12 cellular contexts compared by ENCODE assay signal in the genomic region with DNA sequence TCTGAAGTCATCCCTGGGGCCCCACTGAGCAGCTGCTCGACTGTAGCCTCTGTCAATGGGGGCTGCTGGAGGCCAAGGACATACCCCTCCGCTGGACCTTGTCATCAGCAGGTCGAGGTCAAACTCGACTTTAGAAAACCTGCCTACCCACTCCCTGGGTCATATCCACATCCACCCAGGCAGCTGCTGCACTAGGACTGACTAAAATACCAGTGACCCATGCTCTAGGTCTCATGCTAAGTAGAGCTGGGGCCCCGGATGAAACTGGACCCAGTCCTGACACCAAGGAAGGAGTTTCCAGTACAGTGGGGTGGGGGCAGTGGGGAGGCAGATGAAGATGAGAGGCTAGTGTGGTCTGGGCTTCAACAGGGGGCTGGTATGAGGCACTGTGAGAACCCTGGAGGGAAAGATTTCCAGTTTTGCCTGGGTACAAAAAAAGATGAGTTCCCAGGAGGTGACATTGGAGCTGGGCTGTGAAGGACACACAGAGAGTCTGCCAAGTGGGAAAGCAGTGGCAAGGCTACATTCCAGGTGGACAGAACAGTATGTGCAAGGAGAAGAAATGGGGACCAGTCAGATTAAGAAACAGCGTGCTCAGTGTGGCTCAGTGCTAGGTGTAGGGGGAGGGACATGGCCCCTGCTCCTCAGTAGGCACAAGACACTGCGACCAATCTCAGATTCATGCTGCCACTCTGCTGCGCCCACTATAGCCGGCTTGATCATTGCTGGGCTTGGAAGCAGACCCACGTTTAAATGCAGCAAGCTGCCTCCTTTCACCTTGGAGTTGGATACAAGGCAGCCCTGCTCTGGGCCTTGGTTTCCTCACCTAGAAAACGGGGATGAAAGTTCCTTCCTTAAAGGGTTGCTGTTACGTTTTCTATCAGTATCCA. TPM values are rescaled to one million over a fixed set of nuclear protein-coding genes. Genes with fewer than 3 reads are reported as not detected.
DNase-seq lines count a peak whose midpoint lies in the region; ATAC-seq and TF ChIP-seq lines count a peak whose summit lies in the region.
"Had no signal": no experiment of that assay in that cellular context is flagged by ENCODE, and none has a peak within 500 bp of the region (broad histone marks: within the 10 kb centered on the region; RNA-seq: fewer than 3 reads in every experiment).

No MANE protein-coding gene starts in this region.

- H3K4me1 Mint-ChIP-seq in activated naive CD4-positive, alpha-beta T cell treated with anti-CD3 and anti-CD28 coated beads, Interleukin-2, amount 50 U/mL, for 24 hours, result peaks cover 96% of the 10 kb centered on the region
- peaks cover 62% of the 10 kb centered on the region for H3K4me1 Mint-ChIP-seq in type B pancreatic cell (ENCODE audit: unreplicated experiment)

- no peak overlapping the region for H3K4me3 Mint-ChIP-seq in activated naive CD4-positive, alpha-beta T cell treated with anti-CD3 and anti-CD28 coated beads, Interleukin-2, amount 50 U/mL, for 24 hours
- H3K4me3 Mint-ChIP-seq in type B pancreatic cell, result peak overlapping the region; percentile 52

- H3K27ac Mint-ChIP-seq in activated naive CD4-positive, alpha-beta T cell treated with anti-CD3 and anti-CD28 coated beads, Interleukin-2, amount 50 U/mL, for 24 hours, result peak overlapping the region; percentile 41
- H3K27ac Mint-ChIP-seq in type B pancreatic cell, result peak overlapping the region; percentile 98

- no peak for TF ChIP-seq POLR2A in body of pancreas (IDR thresholded peaks at IDR 0.05)

- no peaks in the 10 kb centered on the region for H3K27me3 Mint-ChIP-seq in activated naive CD4-positive, alpha-beta T cell treated with anti-CD3 and anti-CD28 coated beads, Interleukin-2, amount 50 U/mL, for 24 hours
- no peaks in the 10 kb centered on the region for H3K27me3 Mint-ChIP-seq in type B pancreatic cell

- no peak overlapping the region for H3K4me3 ChIP-seq in body of pancreas
- H3K4me3 ChIP-seq: GM23248, lung had no signal

- no peaks in the 10 kb centered on the region for H3K9me3 Mint-ChIP-seq in activated naive CD4-positive, alpha-beta T cell treated with anti-CD3 and anti-CD28 coated beads, Interleukin-2, amount 50 U/mL, for 24 hours
- H3K9me3 Mint-ChIP-seq in type B pancreatic cell, result no peaks in the 10 kb centered on the region

- H3K9me3 ChIP-seq in body of pancreas, result no peaks in the 10 kb centered on the region

- peaks cover 71% of the 10 kb centered on the region for H3K4me1 ChIP-seq in body of pancreas

- ATAC-seq in body of pancreas, result no peak
- no peak for ATAC-seq in left lobe of liver
- no peak for ATAC-seq in GM21381 (IDR thresholded peaks at IDR 0.05; ENCODE audit: unreplicated experiment)
- ATAC-seq: esophagus mucosa had no signal

- TF ChIP-seq CTCF in body of pancreas (IDR thresholded peaks at IDR 0.05), result no peak
- TF ChIP-seq CTCF in type B pancreatic cell (conservative IDR thresholded peaks at IDR 0.05), result no peak

- no peaks in the 10 kb centered on the region for H3K36me3 ChIP-seq in body of pancreas (replicated peaks in 1 of 2; ENCODE audit: insufficient read depth in 1 of 2, low read depth in 2 of 2)

- WGBS in body of pancreas, 2 donors, result 66% methylated on average over 8 to 12 of the region's 12 CpGs

- DNase-seq in activated naive CD4-positive, alpha-beta T cell treated with anti-CD3 and anti-CD28 coated beads, Interleukin-2, amount 50 U/mL, for 16 hours, result no peak
- DNase-seq in body of pancreas (no peak), myocyte (ENCODE audit: low read depth) (peak; percentile 71), type B pancreatic cell (ENCODE audit: extremely low spot score, unreplicated experiment) (no peak), left lobe of liver (ENCODE audit: low spot score) (no peak), DMS 273 treated with DMSO at 0.1 percent for 48 hours (lab: John Stamatoyannopoulos, UW) (no peak)
- DNase-seq: GM23248, NCI-H2107 had no signal

- H3K27me3 ChIP-seq in body of pancreas, result no peaks in the 10 kb centered on the region

- intact Hi-C loops in body of pancreas (cut with DNase I), result no loop called here

- H3K27ac ChIP-seq in body of pancreas, result peak overlapping the region; percentile 15 to 86 (median 27)
- H3K27ac ChIP-seq: GM23248 had no signal

- peaks cover 9% of the 10 kb centered on the region for H3K36me3 Mint-ChIP-seq in activated naive CD4-positive, alpha-beta T cell treated with anti-CD3 and anti-CD28 coated beads, Interleukin-2, amount 50 U/mL, for 24 hours
- H3K36me3 Mint-ChIP-seq in type B pancreatic cell, result peaks cover 45% of the 10 kb centered on the region

RNA-seq across cellular contexts. Expression of gene SLC2A1, which starts 12.3 kb away (rescaled TPM):
- 10 to 100 TPM in 1 of 2 donors, 1 to 10 TPM in 1; 4.2 to 13.2 TPM for total RNA-seq in body of pancreas
- total RNA-seq in myocyte, result 146 and 164 TPM in 2 replicates
- 227 TPM for polyA plus RNA-seq in myocyte (2012)
- 192 and 706 TPM in 2 replicates for total RNA-seq in type B pancreatic cell (ENCODE audit: low replicate concordance)
- total RNA-seq in left lobe of liver, result 9.5 TPM

Comparison
In these comparisons a context has a peak if more than half of its experiments do, and no peak if none do; other contexts are left out.
1. RNA of gene SLC2A1, which starts 12.3 kb away (total RNA-seq): 192 to 706 TPM in type B pancreatic cell and 146 to 164 TPM in myocyte; 4.2 to 13.2 TPM in body of pancreas and 9.5 TPM in left lobe of liver (single experiment); every median in the first group is over 10 times any median in the second.